7 cellular contexts compared by ENCODE assay signal in the genomic region with DNA sequence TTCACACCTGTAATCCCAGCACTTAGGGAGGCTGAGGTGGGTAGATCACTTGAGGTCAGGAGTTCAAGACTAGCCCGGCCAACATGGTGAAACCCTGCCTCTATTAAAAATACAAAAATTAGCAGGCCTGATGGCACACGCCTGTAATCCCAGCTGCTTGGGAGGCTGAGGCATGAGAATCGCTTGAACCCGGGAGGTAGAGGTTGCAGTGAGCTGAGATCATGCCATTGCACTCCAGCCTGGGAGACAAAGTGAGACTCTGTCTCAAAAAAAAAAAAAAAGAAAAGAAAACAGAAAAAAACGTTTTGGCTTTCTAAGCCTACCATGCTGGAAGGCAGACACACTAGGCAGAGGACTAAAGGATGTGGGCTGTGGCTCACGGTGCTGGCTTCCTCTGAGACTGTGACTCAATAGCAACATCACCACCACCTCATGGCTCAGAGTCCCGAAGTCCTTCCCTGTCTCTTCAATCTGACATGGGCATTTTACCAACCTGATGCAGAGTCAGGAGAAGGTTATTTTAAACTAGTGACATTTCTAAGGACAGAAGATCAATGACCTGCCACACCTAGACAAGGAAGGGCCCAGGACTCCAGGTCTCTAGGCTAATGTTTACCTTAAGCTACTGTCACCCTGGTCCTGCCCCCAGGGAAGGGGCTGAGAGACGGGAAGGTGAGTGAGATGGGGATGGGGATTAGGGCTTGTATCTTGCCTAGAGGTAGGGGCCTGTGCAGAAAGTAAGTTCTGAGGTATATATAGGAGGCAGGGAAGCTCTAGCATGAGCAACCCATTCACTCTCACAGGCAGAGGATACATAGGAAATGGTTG. TPM values are rescaled to one million over a fixed set of nuclear protein-coding genes. Genes with fewer than 3 reads are reported as not detected.
DNase-seq lines count a peak whose midpoint lies in the region; ATAC-seq and TF ChIP-seq lines count a peak whose summit lies in the region.

No MANE protein-coding gene starts in this region.

- DNase-seq in HK-2 (ENCODE audit: unreplicated experiment) (peak; percentile 20), esophagus squamous epithelium (lab: John Stamatoyannopoulos, UW) (no peak), NCI-H82 treated with DMSO at 0.1 percent for 48 hours (lab: John Stamatoyannopoulos, UW; ENCODE audit: unreplicated experiment) (no peak), DMS53 treated with DMSO at 0.1 percent for 48 hours (lab: John Stamatoyannopoulos, UW; ENCODE audit: unreplicated experiment) (no peak)
- DNase-seq in activated CD8-positive, alpha-beta memory T cell treated with anti-CD3 and anti-CD28 coated beads for 24 hours, result peak; percentile 79
- peak; percentile 71 for DNase-seq in stimulated activated CD4-positive, alpha-beta T cell treated with anti-CD3 and anti-CD28 coated beads, Interleukin-2, amount 100 ng/mL, for 4 hours (ENCODE audit: low read depth)

- no peaks in the 10 kb centered on the region for H3K36me3 ChIP-seq in esophagus squamous epithelium

- peak in 1 of 4 donors; percentile 6 for TF ChIP-seq POLR2A in esophagus squamous epithelium (IDR thresholded peaks at IDR 0.05)

- peaks cover 0 to 28% (median 4%) of the 10 kb centered on the region in 3 donors for H3K4me1 ChIP-seq in esophagus squamous epithelium

- no peaks in the 10 kb centered on the region for H3K9me3 ChIP-seq in esophagus squamous epithelium

- peak overlapping the region; percentile 32 to 82 (median 72) for H3K27ac ChIP-seq in esophagus squamous epithelium

- WGBS in esophagus squamous epithelium, 2 donors, result 44 to 57% methylated on average over 8 of the region's 8 CpGs

- peak overlapping the region in 1 of 4 donors; percentile 51 for H3K4me3 ChIP-seq in esophagus squamous epithelium

- peak; percentile 53 for ATAC-seq in GM19467 (IDR thresholded peaks at IDR 0.05; ENCODE audit: unreplicated experiment)

- intact Hi-C loops in esophagus squamous epithelium (cut with DNase I), result no loop called here

- TF ChIP-seq CTCF in esophagus squamous epithelium (IDR thresholded peaks at IDR 0.05), result no peak

- no peaks in the 10 kb centered on the region for H3K27me3 ChIP-seq in esophagus squamous epithelium

RNA-seq across cellular contexts. Expression of gene ECSCR, which starts 3.7 kb away (rescaled TPM):
- total RNA-seq in esophagus squamous epithelium, result 10 to 100 TPM in 2 of 4 donors, 1 to 10 TPM in 2; 1.7 to 19.5 (median 6.9) TPM

RNA-seq across cellular contexts. Expression of gene SMIM33, which starts 12.0 kb away (rescaled TPM):
- not detected for total RNA-seq in esophagus squamous epithelium

RNA-seq across cellular contexts. Expression of gene DNAJC18, which starts 19.5 kb away (rescaled TPM):
- total RNA-seq in esophagus squamous epithelium, result 1 to 10 TPM in 3 of 4 donors, under 1 TPM in 1; 0.53 to 6.9 (median 3.9) TPM

RNA-seq across cellular contexts. Expression of gene STING1, which starts 23.8 kb away (rescaled TPM):
- 10 to 100 TPM; 33.0 to 49.6 (median 38.6) TPM for total RNA-seq in esophagus squamous epithelium

RNA-seq across cellular contexts. Expression of gene SPATA24, which starts 54.9 kb away (rescaled TPM):
- total RNA-seq in esophagus squamous epithelium, result 1 to 10 TPM; 1.5 to 5.9 (median 5.5) TPM

Comparison
In these comparisons a context has a peak if more than half of its experiments do, and no peak if none do; other contexts are left out.
1. DNase-seq: peak in HK-2 (single experiment), activated CD8-positive, alpha-beta memory T cell treated with anti-CD3 and anti-CD28 coated beads for 24 hours (single experiment) and stimulated activated CD4-positive, alpha-beta T cell treated with anti-CD3 and anti-CD28 coated beads, Interleukin-2, amount 100 ng/mL, for 4 hours (single experiment); none in esophagus squamous epithelium (single experiment), NCI-H82 treated with DMSO at 0.1 percent for 48 hours (single experiment) and DMS53 treated with DMSO at 0.1 percent for 48 hours (single experiment).